Comparison of ENCODE assay signal across 1 cellular context in genomic region chr9:127899200-127899943, GRCh38.
A peak's percentile ranks its signal among the peaks of the same experiment; 100 is the strongest.
TF ChIP-seq lines count a peak whose summit lies in the region.

Gene ST6GALNAC6, minus strand, starts transcription at chr9:127899603. Its CDS starts 1,622 bp downstream, at chr9:127897981.

TF ChIP-seq in K562, 482 proteins besides CTCF, POLR2A, EP300 and RAD21 (continued from another document):
- TF ChIP-seq ZNF655 (CRISPR knock-in tag; IDR thresholded peaks at IDR 0.05): no peak
- no peak for TF ChIP-seq RBM34 (IDR thresholded peaks at IDR 0.05; ENCODE audit: borderline replicate concordance, insufficient read depth, low read length)
- TF ChIP-seq RHOXF2B (CRISPR knock-in tag; conservative IDR thresholded peaks at IDR 0.05): no peak
- TF ChIP-seq RUNX1 (IDR thresholded peaks at IDR 0.05; ENCODE audit: low read depth): no peak
- no peak for TF ChIP-seq TCF7L2 (IDR thresholded peaks at IDR 0.05; ENCODE audit: low read depth, low read length)
- no peak for TF ChIP-seq GMEB1 (CRISPR knock-in tag; IDR thresholded peaks at IDR 0.05)
- no peak for TF ChIP-seq ZC3H4 (CRISPR knock-in tag; IDR thresholded peaks at IDR 0.05; ENCODE audit: borderline replicate concordance)
- TF ChIP-seq ZBTB33 (CRISPR knock-in tag; IDR thresholded peaks at IDR 0.05): no peak
- no peak for TF ChIP-seq KLF13 (tag; IDR thresholded peaks at IDR 0.05; ENCODE audit: borderline replicate concordance, low read depth)
- no peak for TF ChIP-seq LARP7 (IDR thresholded peaks at IDR 0.05)
- TF ChIP-seq FOXP4 (CRISPR knock-in tag; IDR thresholded peaks at IDR 0.05; ENCODE audit: borderline replicate concordance): no peak
- TF ChIP-seq CREB1 (IDR thresholded peaks at IDR 0.05): no peak
- no peak for TF ChIP-seq CREB1 (CRISPR knock-in tag; IDR thresholded peaks at IDR 0.05)
- no peak for TF ChIP-seq FOXK1 (CRISPR knock-in tag; IDR thresholded peaks at IDR 0.05; ENCODE audit: borderline replicate concordance)
- no peak for TF ChIP-seq NEUROD1 (IDR thresholded peaks at IDR 0.05; ENCODE audit: borderline replicate concordance, low read depth, low read length, partially characterized antibody)
- TF ChIP-seq WHSC1 (IDR thresholded peaks at IDR 0.05; ENCODE audit: low read length): no peak
- TF ChIP-seq HMBOX1 (IDR thresholded peaks at IDR 0.05): no peak
- peak; percentile 42 for TF ChIP-seq KDM5B (IDR thresholded peaks at IDR 0.05; ENCODE audit: insufficient replicate concordance, low read depth, low read length)
- no peak for TF ChIP-seq OTX1 (CRISPR knock-in tag; IDR thresholded peaks at IDR 0.05)
- TF ChIP-seq ZNF280B (CRISPR knock-in tag; IDR thresholded peaks at IDR 0.05): no peak
- no peak for TF ChIP-seq ZNF668 (CRISPR knock-in tag; IDR thresholded peaks at IDR 0.05)
- no peak for TF ChIP-seq RNF219 (CRISPR knock-in tag; IDR thresholded peaks at IDR 0.05)
- no peak for TF ChIP-seq ZC3H8 (IDR thresholded peaks at IDR 0.05)
- no peak for TF ChIP-seq EZH2 (IDR thresholded peaks at IDR 0.05; ENCODE audit: borderline replicate concordance, low read depth, low read length)
- TF ChIP-seq FUS (optimal IDR thresholded peaks at IDR 0.05; ENCODE audit: low read depth, low read length): no peak
- TF ChIP-seq ETV6 (IDR thresholded peaks at IDR 0.05; ENCODE audit: borderline replicate concordance in 1 of 2, low read depth in 2 of 2, low read length in 1 of 2): no peak
- no peak for TF ChIP-seq ETV6 (CRISPR knock-in tag; IDR thresholded peaks at IDR 0.05; ENCODE audit: borderline replicate concordance)
- peak; percentile 78 for TF ChIP-seq HMGN3 (IDR thresholded peaks at IDR 0.05; ENCODE audit: borderline replicate concordance, extremely low read depth, insufficient read length, low read depth, low read length)
- TF ChIP-seq PCBP1 (IDR thresholded peaks at IDR 0.05; ENCODE audit: low read depth, low read length, poor library complexity, severe bottlenecking): no peak
- TF ChIP-seq POLR2H (tag; IDR thresholded peaks at IDR 0.05; ENCODE audit: low read depth): no peak
- peak; percentile 37 for TF ChIP-seq CTBP1 (IDR thresholded peaks at IDR 0.05; ENCODE audit: borderline replicate concordance)
- no peak for TF ChIP-seq GTF2A2 (tag; IDR thresholded peaks at IDR 0.05)
- no peak for TF ChIP-seq NR4A1 (CRISPR knock-in tag; IDR thresholded peaks at IDR 0.05)
- no peak for TF ChIP-seq NR4A1 (tag; IDR thresholded peaks at IDR 0.05)
- TF ChIP-seq ZFP30 (CRISPR knock-in tag; IDR thresholded peaks at IDR 0.05; ENCODE audit: borderline replicate concordance): no peak
- peak; percentile 22; the same call in 1 of the 2 replicates for TF ChIP-seq MTA3 (IDR thresholded peaks at IDR 0.05; ENCODE audit: borderline replicate concordance)
